In genomic region chr9:135589596-135590485, GRCh38 we compare ENCODE assay signal across 19 cellular contexts. TPM values are rescaled to one million over a fixed set of nuclear protein-coding genes. Genes with fewer than 3 reads are reported as not detected.
"Had no signal": no experiment of that assay in that cellular context is flagged by ENCODE, and none has a peak within 500 bp of the region (broad histone marks: within the 10 kb centered on the region; RNA-seq: fewer than 3 reads in every experiment).

No MANE protein-coding gene starts in this region.

- H3K4me1 Mint-ChIP-seq: activated CD4-positive, alpha-beta T cell treated with anti-CD3 and anti-CD28 coated beads, Interleukin-2, amount 10 ng/mL, durations not matched to agents 24 days and 14 days; activated naive CD8-positive, alpha-beta T cell treated with anti-CD3 and anti-CD28 coated beads for 36 hours; WTC11 had no signal

- H3K4me3 Mint-ChIP-seq: activated CD4-positive, alpha-beta T cell treated with anti-CD3 and anti-CD28 coated beads, Interleukin-2, amount 10 ng/mL, durations not matched to agents 24 days and 14 days; activated CD8-positive, alpha-beta T cell treated with anti-CD3 and anti-CD28 coated beads for 36 hours; activated naive CD8-positive, alpha-beta T cell treated with anti-CD3 and anti-CD28 coated beads for 36 hours; activated T-cell treated with anti-CD3 and anti-CD28 coated beads, Interleukin-2, amount 50 U/mL, for 72 hours; WTC11 had no signal

- DNase-seq: activated CD4-positive, alpha-beta T cell treated with anti-CD3 and anti-CD28 coated beads, Interleukin-2, amount 10 ng/mL, durations not matched to agents 24 days and 14 days; activated CD8-positive, alpha-beta T cell treated with anti-CD3 and anti-CD28 coated beads for 36 hours; activated gamma-delta T cell; activated naive CD8-positive, alpha-beta T cell treated with anti-CD3 and anti-CD28 coated beads for 36 hours; activated T-cell treated with anti-CD3 and anti-CD28 coated beads, Interleukin-2, amount 50 U/mL, for 72 hours; amniotic stem cell; body of pancreas; foreskin fibroblast; glutamatergic neuron; hippocampal formation; stimulated activated CD8-positive, alpha-beta memory T cell treated with anti-CD3 and anti-CD28 coated beads, Interleukin-4, amount 100 ng/mL, for 48 hours; stimulated activated naive CD4-positive, alpha-beta T cell treated with Interleukin-2 at 50 U/mL for 16 hours; uterus had no signal

- H3K27ac Mint-ChIP-seq: activated CD4-positive, alpha-beta T cell treated with anti-CD3 and anti-CD28 coated beads, Interleukin-2, amount 10 ng/mL, durations not matched to agents 24 days and 14 days; activated CD8-positive, alpha-beta T cell treated with anti-CD3 and anti-CD28 coated beads for 36 hours; activated naive CD8-positive, alpha-beta T cell treated with anti-CD3 and anti-CD28 coated beads for 36 hours; activated T-cell treated with anti-CD3 and anti-CD28 coated beads, Interleukin-2, amount 50 U/mL, for 72 hours; WTC11 had no signal

- ATAC-seq: activated CD8-positive, alpha-beta T cell treated with anti-CD3 and anti-CD28 coated beads for 36 hours; activated T-cell treated with anti-CD3 and anti-CD28 coated beads, Interleukin-2, amount 50 U/mL, for 72 hours; body of pancreas; pancreas; WTC11 had no signal

- H3K9me3 Mint-ChIP-seq: activated CD4-positive, alpha-beta T cell treated with anti-CD3 and anti-CD28 coated beads, Interleukin-2, amount 10 ng/mL, durations not matched to agents 24 days and 14 days; activated CD8-positive, alpha-beta T cell treated with anti-CD3 and anti-CD28 coated beads for 36 hours; activated T-cell treated with anti-CD3 and anti-CD28 coated beads, Interleukin-2, amount 50 U/mL, for 72 hours had no signal

- H3K36me3 Mint-ChIP-seq: activated naive CD8-positive, alpha-beta T cell treated with anti-CD3 and anti-CD28 coated beads for 36 hours; WTC11 had no signal

RNA-seq across cellular contexts. Expression of gene PAEP, which starts 28.3 kb away (rescaled TPM):
- total RNA-seq: activated CD4-positive, alpha-beta T cell treated with anti-CD3 and anti-CD28 coated beads, Interleukin-2, amount 10 ng/mL, durations not matched to agents 24 days and 14 days; activated CD8-positive, alpha-beta T cell treated with anti-CD3 and anti-CD28 coated beads for 36 hours; activated naive CD8-positive, alpha-beta T cell treated with anti-CD3 and anti-CD28 coated beads for 36 hours; activated T-cell treated with anti-CD3 and anti-CD28 coated beads, Interleukin-2, amount 50 U/mL, for 72 hours; body of pancreas; dorsolateral prefrontal cortex; mononuclear cell; pancreas; tibial nerve; uterus; WTC11 had no signal
- polyA plus RNA-seq: pancreas had no signal

RNA-seq across cellular contexts. Expression of gene OBP2A, which starts 43.9 kb away (rescaled TPM):
- total RNA-seq: activated CD4-positive, alpha-beta T cell treated with anti-CD3 and anti-CD28 coated beads, Interleukin-2, amount 10 ng/mL, durations not matched to agents 24 days and 14 days; activated CD8-positive, alpha-beta T cell treated with anti-CD3 and anti-CD28 coated beads for 36 hours; activated naive CD8-positive, alpha-beta T cell treated with anti-CD3 and anti-CD28 coated beads for 36 hours; activated T-cell treated with anti-CD3 and anti-CD28 coated beads, Interleukin-2, amount 50 U/mL, for 72 hours; body of pancreas; lung; mononuclear cell; pancreas; tibial nerve; uterus; WTC11 had no signal
- polyA plus RNA-seq: pancreas had no signal

RNA-seq across cellular contexts. Expression of gene GLT6D1, which starts 49.5 kb away (rescaled TPM):
- total RNA-seq: activated CD4-positive, alpha-beta T cell treated with anti-CD3 and anti-CD28 coated beads, Interleukin-2, amount 10 ng/mL, durations not matched to agents 24 days and 14 days; activated CD8-positive, alpha-beta T cell treated with anti-CD3 and anti-CD28 coated beads for 36 hours; activated naive CD8-positive, alpha-beta T cell treated with anti-CD3 and anti-CD28 coated beads for 36 hours; activated T-cell treated with anti-CD3 and anti-CD28 coated beads, Interleukin-2, amount 50 U/mL, for 72 hours; body of pancreas; dorsolateral prefrontal cortex; lung; mononuclear cell; pancreas; tibial nerve; uterus had no signal
- polyA plus RNA-seq: lung had no signal
